1 cellular context compared by ENCODE assay signal in the genomic region with DNA sequence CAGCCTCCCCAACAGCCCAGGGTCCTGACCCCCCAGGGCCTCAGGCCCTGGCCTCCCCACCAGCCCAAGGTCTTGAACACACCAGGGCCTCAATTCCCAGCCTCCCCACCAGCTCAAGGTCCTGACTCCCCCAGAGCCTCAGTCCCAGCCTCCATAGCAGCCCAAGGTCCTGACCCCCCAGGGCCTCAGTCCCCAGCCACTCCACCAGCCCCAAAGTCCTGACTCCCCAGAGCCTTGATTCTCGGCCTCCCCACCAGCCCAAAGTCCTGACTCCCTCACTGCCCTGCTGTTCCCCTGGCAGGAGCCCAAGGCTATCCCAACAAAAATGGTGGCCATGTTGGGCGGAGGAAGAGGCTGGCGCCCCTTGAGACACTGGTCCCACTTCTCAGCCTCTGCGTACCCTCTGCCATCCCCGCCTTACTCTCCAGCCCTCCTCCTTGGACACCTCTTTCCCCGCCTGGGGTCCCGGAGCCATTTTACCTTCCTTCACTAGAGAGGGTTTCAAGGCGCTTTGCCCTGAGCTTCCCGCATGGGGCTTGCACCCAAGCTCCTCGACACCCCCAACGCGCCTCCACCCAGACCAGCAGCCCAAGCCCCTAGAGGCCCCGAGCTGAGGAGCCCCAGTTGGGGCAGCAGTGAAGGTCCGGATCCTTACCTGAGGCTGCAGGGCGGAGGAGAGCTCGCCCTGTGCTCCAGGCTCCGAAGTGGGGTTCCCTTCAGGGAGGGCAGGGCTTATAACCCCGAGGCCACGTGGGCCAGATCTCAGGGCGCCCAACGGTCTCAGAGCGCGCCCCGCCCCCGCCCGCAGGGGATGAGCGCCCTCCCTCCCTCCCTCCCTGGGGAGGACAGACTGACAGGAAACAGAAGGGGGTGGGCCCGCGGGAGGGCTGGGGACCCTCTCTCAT.
TF ChIP-seq lines count a peak whose summit lies in the region.

No MANE protein-coding gene starts in this region.

TF ChIP-seq in K562, 482 proteins besides CTCF, POLR2A, EP300 and RAD21 (continued from another document and continues in another):
- TF ChIP-seq CCNT2 (IDR thresholded peaks at IDR 0.05; ENCODE audit: borderline replicate concordance, extremely low read depth, insufficient read length, low read depth, low read length) (no peak), ZNF830 (CRISPR knock-in tag; IDR thresholded peaks at IDR 0.05) (0 out of 2 replicates have a peak, but pooled peaks have one; percentile 88), ZNF253 (CRISPR knock-in tag; conservative IDR thresholded peaks at IDR 0.05) (no peak; the same call in 1 of the 2 replicates), PHF8 (IDR thresholded peaks at IDR 0.05; ENCODE audit: borderline replicate concordance, low read length) (peak; percentile 88), KLF1 (tag; IDR thresholded peaks at IDR 0.05) (no peak), MAFK (IDR thresholded peaks at IDR 0.05; ENCODE audit: low read length) (no peak), HMGN3 (IDR thresholded peaks at IDR 0.05; ENCODE audit: borderline replicate concordance, extremely low read depth, insufficient read length, low read depth, low read length) (peak; percentile 31), ZNF239 (CRISPR knock-in tag; IDR thresholded peaks at IDR 0.05) (no peak), TEAD4 (IDR thresholded peaks at IDR 0.05; ENCODE audit: low read length) (peak; percentile 41), TEAD4 (CRISPR knock-in tag; IDR thresholded peaks at IDR 0.05; ENCODE audit: borderline replicate concordance) (no peak), LCOR (CRISPR knock-in tag; IDR thresholded peaks at IDR 0.05) (peak; percentile 81; the same call in 1 of the 2 replicates), RBM22 (IDR thresholded peaks at IDR 0.05; ENCODE audit: low read depth, low read length, poor library complexity, severe bottlenecking) (peak; percentile 99), BRCA1 (IDR thresholded peaks at IDR 0.05) (no peak), BRCA1 (CRISPR knock-in tag; IDR thresholded peaks at IDR 0.05) (no peak), NONO (IDR thresholded peaks at IDR 0.05; ENCODE audit: low read depth in 2 of 2, low read length in 1 of 2) (peak; percentile 26 to 59; a peak in 2 of 4 replicates), TEAD2 (tag; IDR thresholded peaks at IDR 0.05) (no peak), NR2C1 (IDR thresholded peaks at IDR 0.05) (no peak), NR2C1 (tag; IDR thresholded peaks at IDR 0.05) (no peak), YBX1 (IDR thresholded peaks at IDR 0.05) (no peak), NFE2L1 (tag; IDR thresholded peaks at IDR 0.05; ENCODE audit: borderline replicate concordance, low read depth) (no peak), ZFP1 (CRISPR knock-in tag; IDR thresholded peaks at IDR 0.05) (no peak), RCOR1 (IDR thresholded peaks at IDR 0.05; ENCODE audit: borderline replicate concordance in 1 of 2, low read depth in 2 of 2, low read length in 2 of 2) (peak in 1 of 2 experiments; percentile 8; a peak in 1 of 4 replicates), TBP (optimal IDR thresholded peaks at IDR 0.05; ENCODE audit: low read depth, low read length) (no peak), NELFE (IDR thresholded peaks at IDR 0.05; ENCODE audit: insufficient read depth, insufficient read length) (peak; percentile 94), ZC3H4 (CRISPR knock-in tag; IDR thresholded peaks at IDR 0.05; ENCODE audit: borderline replicate concordance) (no peak), ARNT (IDR thresholded peaks at IDR 0.05) (peak in 1 of 2 experiments; percentile 78; a peak in 2 of 4 replicates), SNIP1 (IDR thresholded peaks at IDR 0.05; ENCODE audit: low read depth) (no peak), SIRT6 (IDR thresholded peaks at IDR 0.05; ENCODE audit: low read depth, low read length) (peak; percentile 90), CBFB (CRISPR knock-in tag; IDR thresholded peaks at IDR 0.05) (no peak), NR2C2 (CRISPR knock-in tag; IDR thresholded peaks at IDR 0.05) (peak; percentile 35), NR2C2 (tag; IDR thresholded peaks at IDR 0.05) (peak; percentile 29; the same call in 1 of the 2 replicates), HNRNPL (IDR thresholded peaks at IDR 0.05; ENCODE audit: low read depth, low read length) (peak; percentile 39; the same call in 1 of the 2 replicates), BMI1 (IDR thresholded peaks at IDR 0.05; ENCODE audit: low read length) (no peak), GATAD2A (IDR thresholded peaks at IDR 0.05) (no peak), EHMT2 (IDR thresholded peaks at IDR 0.05) (no peak)
- TF ChIP-seq, protein P1, sequence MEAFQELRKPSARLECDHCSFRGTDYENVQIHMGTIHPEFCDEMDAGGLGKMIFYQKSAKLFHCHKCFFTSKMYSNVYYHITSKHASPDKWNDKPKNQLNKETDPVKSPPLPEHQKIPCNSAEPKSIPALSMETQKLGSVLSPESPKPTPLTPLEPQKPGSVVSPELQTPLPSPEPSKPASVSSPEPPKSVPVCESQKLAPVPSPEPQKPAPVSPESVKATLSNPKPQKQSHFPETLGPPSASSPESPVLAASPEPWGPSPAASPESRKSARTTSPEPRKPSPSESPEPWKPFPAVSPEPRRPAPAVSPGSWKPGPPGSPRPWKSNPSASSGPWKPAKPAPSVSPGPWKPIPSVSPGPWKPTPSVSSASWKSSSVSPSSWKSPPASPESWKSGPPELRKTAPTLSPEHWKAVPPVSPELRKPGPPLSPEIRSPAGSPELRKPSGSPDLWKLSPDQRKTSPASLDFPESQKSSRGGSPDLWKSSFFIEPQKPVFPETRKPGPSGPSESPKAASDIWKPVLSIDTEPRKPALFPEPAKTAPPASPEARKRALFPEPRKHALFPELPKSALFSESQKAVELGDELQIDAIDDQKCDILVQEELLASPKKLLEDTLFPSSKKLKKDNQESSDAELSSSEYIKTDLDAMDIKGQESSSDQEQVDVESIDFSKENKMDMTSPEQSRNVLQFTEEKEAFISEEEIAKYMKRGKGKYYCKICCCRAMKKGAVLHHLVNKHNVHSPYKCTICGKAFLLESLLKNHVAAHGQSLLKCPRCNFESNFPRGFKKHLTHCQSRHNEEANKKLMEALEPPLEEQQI (IDR thresholded peaks at IDR 0.05) = no peak
- TF ChIP-seq, protein P2, sequence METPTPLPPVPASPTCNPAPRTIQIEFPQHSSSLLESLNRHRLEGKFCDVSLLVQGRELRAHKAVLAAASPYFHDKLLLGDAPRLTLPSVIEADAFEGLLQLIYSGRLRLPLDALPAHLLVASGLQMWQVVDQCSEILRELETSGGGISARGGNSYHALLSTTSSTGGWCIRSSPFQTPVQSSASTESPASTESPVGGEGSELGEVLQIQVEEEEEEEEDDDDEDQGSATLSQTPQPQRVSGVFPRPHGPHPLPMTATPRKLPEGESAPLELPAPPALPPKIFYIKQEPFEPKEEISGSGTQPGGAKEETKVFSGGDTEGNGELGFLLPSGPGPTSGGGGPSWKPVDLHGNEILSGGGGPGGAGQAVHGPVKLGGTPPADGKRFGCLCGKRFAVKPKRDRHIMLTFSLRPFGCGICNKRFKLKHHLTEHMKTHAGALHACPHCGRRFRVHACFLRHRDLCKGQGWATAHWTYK (CRISPR knock-in tag; IDR thresholded peaks at IDR 0.05) = peak; percentile 50; the same call in 1 of the 2 replicates
- TF ChIP-seq, protein P3, sequence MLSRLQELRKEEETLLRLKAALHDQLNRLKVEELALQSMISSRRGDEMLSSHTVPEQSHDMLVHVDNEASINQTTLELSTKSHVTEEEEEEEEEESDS (CRISPR knock-in tag; IDR thresholded peaks at IDR 0.05) = no peak
- TF ChIP-seq, protein P4, sequence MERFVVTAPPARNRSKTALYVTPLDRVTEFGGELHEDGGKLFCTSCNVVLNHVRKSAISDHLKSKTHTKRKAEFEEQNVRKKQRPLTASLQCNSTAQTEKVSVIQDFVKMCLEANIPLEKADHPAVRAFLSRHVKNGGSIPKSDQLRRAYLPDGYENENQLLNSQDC (CRISPR knock-in tag; IDR thresholded peaks at IDR 0.05) = peak; percentile 85; the same call in 1 of the 2 replicates
- TF ChIP-seq, protein P5, sequence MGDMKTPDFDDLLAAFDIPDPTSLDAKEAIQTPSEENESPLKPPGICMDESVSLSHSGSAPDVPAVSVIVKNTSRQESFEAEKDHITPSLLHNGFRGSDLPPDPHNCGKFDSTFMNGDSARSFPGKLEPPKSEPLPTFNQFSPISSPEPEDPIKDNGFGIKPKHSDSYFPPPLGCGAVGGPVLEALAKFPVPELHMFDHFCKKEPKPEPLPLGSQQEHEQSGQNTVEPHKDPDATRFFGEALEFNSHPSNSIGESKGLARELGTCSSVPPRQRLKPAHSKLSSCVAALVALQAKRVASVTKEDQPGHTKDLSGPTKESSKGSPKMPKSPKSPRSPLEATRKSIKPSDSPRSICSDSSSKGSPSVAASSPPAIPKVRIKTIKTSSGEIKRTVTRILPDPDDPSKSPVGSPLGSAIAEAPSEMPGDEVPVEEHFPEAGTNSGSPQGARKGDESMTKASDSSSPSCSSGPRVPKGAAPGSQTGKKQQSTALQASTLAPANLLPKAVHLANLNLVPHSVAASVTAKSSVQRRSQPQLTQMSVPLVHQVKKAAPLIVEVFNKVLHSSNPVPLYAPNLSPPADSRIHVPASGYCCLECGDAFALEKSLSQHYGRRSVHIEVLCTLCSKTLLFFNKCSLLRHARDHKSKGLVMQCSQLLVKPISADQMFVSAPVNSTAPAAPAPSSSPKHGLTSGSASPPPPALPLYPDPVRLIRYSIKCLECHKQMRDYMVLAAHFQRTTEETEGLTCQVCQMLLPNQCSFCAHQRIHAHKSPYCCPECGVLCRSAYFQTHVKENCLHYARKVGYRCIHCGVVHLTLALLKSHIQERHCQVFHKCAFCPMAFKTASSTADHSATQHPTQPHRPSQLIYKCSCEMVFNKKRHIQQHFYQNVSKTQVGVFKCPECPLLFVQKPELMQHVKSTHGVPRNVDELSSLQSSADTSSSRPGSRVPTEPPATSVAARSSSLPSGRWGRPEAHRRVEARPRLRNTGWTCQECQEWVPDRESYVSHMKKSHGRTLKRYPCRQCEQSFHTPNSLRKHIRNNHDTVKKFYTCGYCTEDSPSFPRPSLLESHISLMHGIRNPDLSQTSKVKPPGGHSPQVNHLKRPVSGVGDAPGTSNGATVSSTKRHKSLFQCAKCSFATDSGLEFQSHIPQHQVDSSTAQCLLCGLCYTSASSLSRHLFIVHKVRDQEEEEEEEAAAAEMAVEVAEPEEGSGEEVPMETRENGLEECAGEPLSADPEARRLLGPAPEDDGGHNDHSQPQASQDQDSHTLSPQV (IDR thresholded peaks at IDR 0.05) = 0 out of 2 replicates have a peak, but pooled peaks have one; percentile 15
- TF ChIP-seq, protein P6, sequence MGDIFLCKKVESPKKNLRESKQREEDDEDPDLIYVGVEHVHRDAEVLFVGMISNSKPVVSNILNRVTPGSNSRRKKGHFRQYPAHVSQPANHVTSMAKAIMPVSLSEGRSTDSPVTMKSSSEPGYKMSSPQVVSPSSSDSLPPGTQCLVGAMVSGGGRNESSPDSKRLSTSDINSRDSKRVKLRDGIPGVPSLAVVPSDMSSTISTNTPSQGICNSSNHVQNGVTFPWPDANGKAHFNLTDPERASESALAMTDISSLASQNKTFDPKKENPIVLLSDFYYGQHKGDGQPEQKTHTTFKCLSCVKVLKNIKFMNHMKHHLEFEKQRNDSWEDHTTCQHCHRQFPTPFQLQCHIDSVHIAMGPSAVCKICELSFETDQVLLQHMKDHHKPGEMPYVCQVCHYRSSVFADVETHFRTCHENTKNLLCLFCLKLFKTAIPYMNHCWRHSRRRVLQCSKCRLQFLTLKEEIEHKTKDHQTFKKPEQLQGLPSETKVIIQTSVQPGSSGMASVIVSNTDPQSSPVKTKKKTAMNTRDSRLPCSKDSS (IDR thresholded peaks at IDR 0.05; ENCODE audit: low read depth, partially characterized antibody) = no peak
- TF ChIP-seq, protein P7, sequence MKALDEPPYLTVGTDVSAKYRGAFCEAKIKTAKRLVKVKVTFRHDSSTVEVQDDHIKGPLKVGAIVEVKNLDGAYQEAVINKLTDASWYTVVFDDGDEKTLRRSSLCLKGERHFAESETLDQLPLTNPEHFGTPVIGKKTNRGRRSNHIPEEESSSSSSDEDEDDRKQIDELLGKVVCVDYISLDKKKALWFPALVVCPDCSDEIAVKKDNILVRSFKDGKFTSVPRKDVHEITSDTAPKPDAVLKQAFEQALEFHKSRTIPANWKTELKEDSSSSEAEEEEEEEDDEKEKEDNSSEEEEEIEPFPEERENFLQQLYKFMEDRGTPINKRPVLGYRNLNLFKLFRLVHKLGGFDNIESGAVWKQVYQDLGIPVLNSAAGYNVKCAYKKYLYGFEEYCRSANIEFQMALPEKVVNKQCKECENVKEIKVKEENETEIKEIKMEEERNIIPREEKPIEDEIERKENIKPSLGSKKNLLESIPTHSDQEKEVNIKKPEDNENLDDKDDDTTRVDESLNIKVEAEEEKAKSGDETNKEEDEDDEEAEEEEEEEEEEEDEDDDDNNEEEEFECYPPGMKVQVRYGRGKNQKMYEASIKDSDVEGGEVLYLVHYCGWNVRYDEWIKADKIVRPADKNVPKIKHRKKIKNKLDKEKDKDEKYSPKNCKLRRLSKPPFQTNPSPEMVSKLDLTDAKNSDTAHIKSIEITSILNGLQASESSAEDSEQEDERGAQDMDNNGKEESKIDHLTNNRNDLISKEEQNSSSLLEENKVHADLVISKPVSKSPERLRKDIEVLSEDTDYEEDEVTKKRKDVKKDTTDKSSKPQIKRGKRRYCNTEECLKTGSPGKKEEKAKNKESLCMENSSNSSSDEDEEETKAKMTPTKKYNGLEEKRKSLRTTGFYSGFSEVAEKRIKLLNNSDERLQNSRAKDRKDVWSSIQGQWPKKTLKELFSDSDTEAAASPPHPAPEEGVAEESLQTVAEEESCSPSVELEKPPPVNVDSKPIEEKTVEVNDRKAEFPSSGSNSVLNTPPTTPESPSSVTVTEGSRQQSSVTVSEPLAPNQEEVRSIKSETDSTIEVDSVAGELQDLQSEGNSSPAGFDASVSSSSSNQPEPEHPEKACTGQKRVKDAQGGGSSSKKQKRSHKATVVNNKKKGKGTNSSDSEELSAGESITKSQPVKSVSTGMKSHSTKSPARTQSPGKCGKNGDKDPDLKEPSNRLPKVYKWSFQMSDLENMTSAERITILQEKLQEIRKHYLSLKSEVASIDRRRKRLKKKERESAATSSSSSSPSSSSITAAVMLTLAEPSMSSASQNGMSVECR (CRISPR knock-in tag; IDR thresholded peaks at IDR 0.05) = peak; percentile 96
- TF ChIP-seq, protein P8, sequence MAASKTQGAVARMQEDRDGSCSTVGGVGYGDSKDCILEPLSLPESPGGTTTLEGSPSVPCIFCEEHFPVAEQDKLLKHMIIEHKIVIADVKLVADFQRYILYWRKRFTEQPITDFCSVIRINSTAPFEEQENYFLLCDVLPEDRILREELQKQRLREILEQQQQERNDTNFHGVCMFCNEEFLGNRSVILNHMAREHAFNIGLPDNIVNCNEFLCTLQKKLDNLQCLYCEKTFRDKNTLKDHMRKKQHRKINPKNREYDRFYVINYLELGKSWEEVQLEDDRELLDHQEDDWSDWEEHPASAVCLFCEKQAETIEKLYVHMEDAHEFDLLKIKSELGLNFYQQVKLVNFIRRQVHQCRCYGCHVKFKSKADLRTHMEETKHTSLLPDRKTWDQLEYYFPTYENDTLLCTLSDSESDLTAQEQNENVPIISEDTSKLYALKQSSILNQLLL (CRISPR knock-in tag; IDR thresholded peaks at IDR 0.05; ENCODE audit: borderline replicate concordance) = no peak
- TF ChIP-seq, protein P9, sequence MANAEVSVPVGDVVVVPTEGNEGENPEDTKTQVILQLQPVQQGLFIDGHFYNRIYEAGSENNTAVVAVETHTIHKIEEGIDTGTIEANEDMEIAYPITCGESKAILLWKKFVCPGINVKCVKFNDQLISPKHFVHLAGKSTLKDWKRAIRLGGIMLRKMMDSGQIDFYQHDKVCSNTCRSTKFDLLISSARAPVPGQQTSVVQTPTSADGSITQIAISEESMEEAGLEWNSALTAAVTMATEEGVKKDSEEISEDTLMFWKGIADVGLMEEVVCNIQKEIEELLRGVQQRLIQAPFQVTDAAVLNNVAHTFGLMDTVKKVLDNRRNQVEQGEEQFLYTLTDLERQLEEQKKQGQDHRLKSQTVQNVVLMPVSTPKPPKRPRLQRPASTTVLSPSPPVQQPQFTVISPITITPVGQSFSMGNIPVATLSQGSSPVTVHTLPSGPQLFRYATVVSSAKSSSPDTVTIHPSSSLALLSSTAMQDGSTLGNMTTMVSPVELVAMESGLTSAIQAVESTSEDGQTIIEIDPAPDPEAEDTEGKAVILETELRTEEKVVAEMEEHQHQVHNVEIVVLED (CRISPR knock-in tag; IDR thresholded peaks at IDR 0.05) = peak; percentile 45; the same call in 1 of the 2 replicates
